Comparison of ENCODE assay signal across 11 cellular contexts in the genomic region with DNA sequence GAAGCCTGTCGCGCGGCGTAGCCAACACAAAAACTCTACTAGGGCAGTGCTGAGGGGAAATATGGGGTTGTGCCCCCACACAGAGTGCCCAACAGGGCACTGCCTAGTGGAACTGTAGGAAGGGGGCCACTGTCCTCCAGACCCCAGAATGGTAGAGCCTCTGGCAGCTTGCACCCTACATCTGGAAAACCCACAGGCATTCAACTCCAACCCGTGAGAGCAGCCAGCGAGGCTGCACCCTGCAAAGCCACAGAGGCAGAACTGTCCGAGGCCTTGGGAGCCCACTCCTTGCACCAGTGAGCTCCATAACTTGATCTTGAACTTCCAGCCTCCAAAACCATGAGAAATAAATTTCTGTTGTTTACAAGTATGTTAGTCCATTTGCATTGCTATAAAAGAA. TPM values are rescaled to one million over a fixed set of nuclear protein-coding genes. Genes with fewer than 3 reads are reported as not detected.
DNase-seq lines count a peak whose midpoint lies in the region; ATAC-seq and TF ChIP-seq lines count a peak whose summit lies in the region.
"Had no signal": no experiment of that assay in that cellular context is flagged by ENCODE, and none has a peak within 500 bp of the region (broad histone marks: within the 10 kb centered on the region; RNA-seq: fewer than 3 reads in every experiment).

No MANE protein-coding gene starts in this region.

- H3K4me3 Mint-ChIP-seq in activated CD8-positive, alpha-beta memory T cell treated with anti-CD3 and anti-CD28 coated beads, Interleukin-2, amount 10 ng/mL, durations not matched to agents 7 days and 5 days = peak overlapping the region; percentile 76
- H3K4me3 Mint-ChIP-seq in activated CD4-positive, alpha-beta memory T cell treated with anti-CD3 and anti-CD28 coated beads for 36 hours = peak overlapping the region; percentile 81

- in situ Hi-C loops in GM13976 (cut with MboI; ENCODE audit: low sequenced_read_pairs, unreplicated experiment) = no loop called here

- intact Hi-C loops in activated CD4-positive, alpha-beta memory T cell treated with anti-CD3 and anti-CD28 coated beads for 36 hours (cut with micrococcal nuclease) = loop anchor here (5.0 kb wide), 1 partner anchor 871 kb away; no protein-coding TSS in a partner anchor

- POLR2A ChIA-PET in activated CD4-positive, alpha-beta memory T cell treated with anti-CD3 and anti-CD28 coated beads for 36 hours (lab: Charles Lee) = interaction anchor here (1.1 kb wide), 1 partner anchor 11 kb away, joined by 5 read pairs; no protein-coding TSS in a partner anchor

- H3K27me3 Mint-ChIP-seq in activated CD8-positive, alpha-beta memory T cell treated with anti-CD3 and anti-CD28 coated beads, Interleukin-2, amount 10 ng/mL, durations not matched to agents 7 days and 5 days = no peaks in the 10 kb centered on the region
- H3K27me3 Mint-ChIP-seq in activated CD4-positive, alpha-beta memory T cell treated with anti-CD3 and anti-CD28 coated beads for 36 hours = no peaks in the 10 kb centered on the region

- H3K9me3 Mint-ChIP-seq in activated CD8-positive, alpha-beta memory T cell treated with anti-CD3 and anti-CD28 coated beads, Interleukin-2, amount 10 ng/mL, durations not matched to agents 7 days and 5 days (ENCODE audit: low read depth) = no peaks in the 10 kb centered on the region
- no peaks in the 10 kb centered on the region for H3K9me3 Mint-ChIP-seq in activated CD4-positive, alpha-beta memory T cell treated with anti-CD3 and anti-CD28 coated beads for 36 hours

- DNase-seq in activated CD8-positive, alpha-beta memory T cell treated with anti-CD3 and anti-CD28 coated beads, Interleukin-2, amount 10 ng/mL, durations not matched to agents 7 days and 5 days = no peak
- DNase-seq in activated CD8-positive, alpha-beta memory T cell treated with anti-CD3 and anti-CD28 coated beads, Interleukin-2, amount 50 U/mL, for 48 hours = no peak
- no peak for DNase-seq in activated CD4-positive, alpha-beta memory T cell treated with anti-CD3 and anti-CD28 coated beads for 36 hours
- DNase-seq in cortex of kidney (lab: John Stamatoyannopoulos, UW) (no peak), GM13976 (ENCODE audit: low spot score) (no peak), SKM-1 treated with dmso at 0.1 percent for 144 hours (lab: John Stamatoyannopoulos, UW; ENCODE audit: unreplicated experiment) (no peak)
- DNase-seq: hippocampal formation, NCI-H1417 treated with DMSO at 0.1 percent for 48 hours, NCI-H226 had no signal

- H3K27ac ChIP-seq in cingulate gyrus (ENCODE audit: low read depth, low read length) = peak overlapping the region; percentile 80
- peak overlapping the region; percentile 40 for H3K27ac ChIP-seq in temporal lobe (ENCODE audit: low read depth, low read length)

- peaks cover 3% of the 10 kb centered on the region for H3K36me3 Mint-ChIP-seq in activated CD8-positive, alpha-beta memory T cell treated with anti-CD3 and anti-CD28 coated beads, Interleukin-2, amount 10 ng/mL, durations not matched to agents 7 days and 5 days
- peaks cover 7% of the 10 kb centered on the region for H3K36me3 Mint-ChIP-seq in activated CD4-positive, alpha-beta memory T cell treated with anti-CD3 and anti-CD28 coated beads for 36 hours

- TF ChIP-seq CTCF in GM13976 (IDR thresholded peaks at IDR 0.05; ENCODE audit: borderline replicate concordance, control extremely low read depth, extremely low read depth, insufficient read depth, missing control alignments) = no peak

- no peak for ATAC-seq in activated CD8-positive, alpha-beta memory T cell treated with anti-CD3 and anti-CD28 coated beads, Interleukin-2, amount 10 ng/mL, durations not matched to agents 7 days and 5 days

- CTCF ChIA-PET in activated CD8-positive, alpha-beta memory T cell treated with anti-CD3 and anti-CD28 coated beads, Interleukin-2, amount 10 ng/mL, durations not matched to agents 7 days and 5 days (lab: Charles Lee) = interaction anchor here (0.9 to 1.9 kb wide), 3 partner anchors 20 to 150 kb away, joined by 3 to 7 read pairs (median 4); a partner anchor contains a TSS
- CTCF ChIA-PET in activated CD4-positive, alpha-beta memory T cell treated with anti-CD3 and anti-CD28 coated beads for 36 hours (lab: Charles Lee) = interaction anchor here (1.3 kb wide), 1 partner anchor 28 kb away, joined by 3 read pairs; a partner anchor contains a TSS

- peak overlapping the region; percentile 99 for H3K27ac Mint-ChIP-seq in activated CD8-positive, alpha-beta memory T cell treated with anti-CD3 and anti-CD28 coated beads, Interleukin-2, amount 10 ng/mL, durations not matched to agents 7 days and 5 days
- peak overlapping the region; percentile 100 for H3K27ac Mint-ChIP-seq in activated CD4-positive, alpha-beta memory T cell treated with anti-CD3 and anti-CD28 coated beads for 36 hours

- H3K4me1 Mint-ChIP-seq in activated CD8-positive, alpha-beta memory T cell treated with anti-CD3 and anti-CD28 coated beads, Interleukin-2, amount 10 ng/mL, durations not matched to agents 7 days and 5 days = peaks cover 49% of the 10 kb centered on the region
- H3K4me1 Mint-ChIP-seq in activated CD4-positive, alpha-beta memory T cell treated with anti-CD3 and anti-CD28 coated beads for 36 hours (ENCODE audit: low read depth) = peaks cover 65% of the 10 kb centered on the region

RNA-seq across cellular contexts. Expression of a gene that starts 27.7 kb away (rescaled TPM):
- total RNA-seq in activated CD8-positive, alpha-beta memory T cell treated with anti-CD3 and anti-CD28 coated beads, Interleukin-2, amount 10 ng/mL, durations not matched to agents 7 days and 5 days = 1 to 10 TPM; 4.3 to 7.2 TPM
- total RNA-seq in activated CD4-positive, alpha-beta memory T cell treated with anti-CD3 and anti-CD28 coated beads for 36 hours = 10 to 100 TPM in 1 of 2 experiments, 1 to 10 TPM in 1; 9.9 to 10.4 TPM
- total RNA-seq in temporal lobe = 8.6 TPM
